In genomic region chr3:47360110-47360517, GRCh38 we compare ENCODE assay signal across 8 cellular contexts. TPM values are rescaled to one million over a fixed set of nuclear protein-coding genes. Genes with fewer than 3 reads are reported as not detected.
DNase-seq lines count a peak whose midpoint lies in the region; ATAC-seq, FAIRE-seq and TF ChIP-seq lines count a peak whose summit lies in the region.
"Not testable (repeated sequence)": the region's sequence is repeated elsewhere in the genome, so short reads cannot be mapped to it uniquely, and the experiment has no call there.

No MANE protein-coding gene starts in this region.

- CTCF ChIA-PET in K562 (lab: Yijun Ruan, JAX; ENCODE audit: low intra/inter-chr PET ratio), result not testable (repeated sequence)

- H3K4me3 Mint-ChIP-seq in activated CD4-positive, alpha-beta T cell treated with anti-CD3 and anti-CD28 coated beads, Interleukin-2, amount 10 ng/mL, durations not matched to agents 24 days and 14 days; activated T-helper 1 cell treated with anti-CD3 and anti-CD28 coated beads, Interleukin-12 subunit alpha, Interleukin-12 subunit beta, Interleukin-2, Interleukin-4 antibody, amounts not matched to agents 30 ng/mL and 10 ng/mL and 1 ng/mL, durations not matched to agents 14 hours and 24 hours and 36 hours: not testable (repeated sequence)

- not testable (repeated sequence) for H3K4me1 Mint-ChIP-seq in activated CD4-positive, alpha-beta T cell treated with anti-CD3 and anti-CD28 coated beads, Interleukin-2, amount 10 ng/mL, durations not matched to agents 24 days and 14 days; activated T-helper 1 cell treated with anti-CD3 and anti-CD28 coated beads, Interleukin-12 subunit alpha, Interleukin-12 subunit beta, Interleukin-2, Interleukin-4 antibody, amounts not matched to agents 30 ng/mL and 10 ng/mL and 1 ng/mL, durations not matched to agents 14 hours and 24 hours and 36 hours (ENCODE audit: low read depth)

- peaks cover 15% of the 10 kb centered on the region for H3K9me3 Mint-ChIP-seq in activated CD4-positive, alpha-beta T cell treated with anti-CD3 and anti-CD28 coated beads, Interleukin-2, amount 10 ng/mL, durations not matched to agents 24 days and 14 days
- H3K9me3 Mint-ChIP-seq in activated T-helper 1 cell treated with anti-CD3 and anti-CD28 coated beads, Interleukin-12 subunit alpha, Interleukin-12 subunit beta, Interleukin-2, Interleukin-4 antibody, amounts not matched to agents 30 ng/mL and 10 ng/mL and 1 ng/mL, durations not matched to agents 14 hours and 24 hours and 36 hours, result peaks cover 18% of the 10 kb centered on the region

- not testable (repeated sequence) for H4K20me1 ChIP-seq in K562 (replicated peaks; ENCODE audit: control insufficient read depth, insufficient read depth, low read length)

- TF ChIP-seq RAD21 in K562 (CRISPR knock-in tag; conservative IDR thresholded peaks at IDR 0.05 in 1 of 2, IDR thresholded peaks at IDR 0.05 in 1 of 2), result not testable (repeated sequence)

- not testable (repeated sequence) for TF ChIP-seq CTCF in K562 (IDR thresholded peaks at IDR 0.05 in 2 of 3, conservative IDR thresholded peaks at IDR 0.05 in 1 of 3; ENCODE audit: insufficient read depth in 2 of 3, low read depth in 1 of 3, low read length in 3 of 3)

- H3K36me3 ChIP-seq in K562 (ENCODE audit: control insufficient read depth, insufficient read depth, low read length), result not testable (repeated sequence)

- not testable (repeated sequence) for H3K9me3 ChIP-seq in K562 (replicated peaks; ENCODE audit: control insufficient read depth, insufficient read depth, low read depth, low read length)

- TF ChIP-seq POLR2A in K562 (conservative IDR thresholded peaks at IDR 0.05), result not testable (repeated sequence)

- intact Hi-C loops in activated CD4-positive, alpha-beta T cell treated with anti-CD3 and anti-CD28 coated beads, Interleukin-2, amount 10 ng/mL, durations not matched to agents 24 days and 14 days (cut with micrococcal nuclease); activated T-helper 1 cell treated with anti-CD3 and anti-CD28 coated beads, Interleukin-12 subunit alpha, Interleukin-12 subunit beta, Interleukin-2, Interleukin-4 antibody, amounts not matched to agents 30 ng/mL and 10 ng/mL and 1 ng/mL, durations not matched to agents 14 hours and 24 hours and 36 hours (cut with micrococcal nuclease); K562 (cut with micrococcal nuclease): not testable (repeated sequence)

- FAIRE-seq in K562 (lab: Jason Lieb, UNC), result not testable (repeated sequence)

- not testable (repeated sequence) for H3K27me3 ChIP-seq in K562 (ENCODE audit: control insufficient read depth in 2 of 2, insufficient read depth in 2 of 2, low read length in 2 of 2)

- H3K4me1 ChIP-seq in K562 (replicated peaks in 1 of 2; ENCODE audit: control insufficient read depth in 2 of 2, insufficient read depth in 2 of 2, low read length in 2 of 2), result not testable (repeated sequence)

- not testable (repeated sequence) for TF ChIP-seq EP300 in K562 (IDR thresholded peaks at IDR 0.05; ENCODE audit: low read length)

- DNase-seq in Caki2 (ENCODE audit: low read depth) (peak; percentile 60), M059J (ENCODE audit: low read depth) (peak; percentile 24), glomerular visceral epithelial cell (ENCODE audit: extremely low spot score) (peak; percentile 6), renal cortical epithelial cell (ENCODE audit: low read depth) (peak; percentile 33)
- DNase-seq in activated CD4-positive, alpha-beta T cell treated with anti-CD3 and anti-CD28 coated beads, Interleukin-2, amount 10 ng/mL, durations not matched to agents 24 days and 14 days; activated T-helper 1 cell treated with anti-CD3 and anti-CD28 coated beads, Interleukin-12 subunit alpha, Interleukin-12 subunit beta, Interleukin-2, Interleukin-4 antibody, amounts not matched to agents 30 ng/mL and 10 ng/mL and 1 ng/mL, durations not matched to agents 14 hours and 24 hours and 36 hours (ENCODE audit: low spot score); K562 (ENCODE audit: extremely low read depth in 1 of 4, low spot score in 3 of 4): not testable (repeated sequence)
- peak; percentile 7 for DNase-seq in stimulated activated naive CD4-positive, alpha-beta T cell treated with Interleukin-2 at 50 U/mL for 16 hours (lab: John Stamatoyannopoulos, UW)

- H3K27ac Mint-ChIP-seq in activated CD4-positive, alpha-beta T cell treated with anti-CD3 and anti-CD28 coated beads, Interleukin-2, amount 10 ng/mL, durations not matched to agents 24 days and 14 days, result peak overlapping the region; percentile 15
- peak overlapping the region; percentile 36 for H3K27ac Mint-ChIP-seq in activated T-helper 1 cell treated with anti-CD3 and anti-CD28 coated beads, Interleukin-12 subunit alpha, Interleukin-12 subunit beta, Interleukin-2, Interleukin-4 antibody, amounts not matched to agents 30 ng/mL and 10 ng/mL and 1 ng/mL, durations not matched to agents 14 hours and 24 hours and 36 hours

- not testable (repeated sequence) for H3K27me3 Mint-ChIP-seq in activated CD4-positive, alpha-beta T cell treated with anti-CD3 and anti-CD28 coated beads, Interleukin-2, amount 10 ng/mL, durations not matched to agents 24 days and 14 days; activated T-helper 1 cell treated with anti-CD3 and anti-CD28 coated beads, Interleukin-12 subunit alpha, Interleukin-12 subunit beta, Interleukin-2, Interleukin-4 antibody, amounts not matched to agents 30 ng/mL and 10 ng/mL and 1 ng/mL, durations not matched to agents 14 hours and 24 hours and 36 hours (ENCODE audit: insufficient read depth)

- BruUV-seq in K562 (replicated peaks; lab: Mats Ljungman, UMichigan), result not testable (repeated sequence)

- H3K27ac ChIP-seq in K562 (ENCODE audit: extremely low read depth, low read depth, low read length), result not testable (repeated sequence)

- H3K36me3 Mint-ChIP-seq in activated CD4-positive, alpha-beta T cell treated with anti-CD3 and anti-CD28 coated beads, Interleukin-2, amount 10 ng/mL, durations not matched to agents 24 days and 14 days (ENCODE audit: low read depth); activated T-helper 1 cell treated with anti-CD3 and anti-CD28 coated beads, Interleukin-12 subunit alpha, Interleukin-12 subunit beta, Interleukin-2, Interleukin-4 antibody, amounts not matched to agents 30 ng/mL and 10 ng/mL and 1 ng/mL, durations not matched to agents 14 hours and 24 hours and 36 hours (ENCODE audit: low read depth): not testable (repeated sequence)

- 38% methylated on average over 4 of the region's 4 CpGs for WGBS in K562 (ENCODE audit: insufficient coverage, low coverage, missing lambda C conversion rate)

- not testable (repeated sequence) for ATAC-seq in K562

- POLR2A ChIA-PET in K562 (lab: Yijun Ruan, JAX), result not testable (repeated sequence)

- not testable (repeated sequence) for H3K9me1 ChIP-seq in K562 (ENCODE audit: control insufficient read depth, insufficient read depth, low read length)

- not testable (repeated sequence) for H3K4me2 ChIP-seq in K562 (ENCODE audit: insufficient read depth, low read length)

- not testable (repeated sequence) for H3K4me3 ChIP-seq in K562

- in situ Hi-C loops in Caki2 (cut with HindIII; ENCODE audit: low pct_unique_long_range_greater_than_20kb, low sequenced_read_pairs); K562 (cut with MboI): not testable (repeated sequence)

- H3K9ac ChIP-seq in K562 (ENCODE audit: insufficient read depth in 1 of 2, low read depth in 2 of 2, low read length in 2 of 2), result not testable (repeated sequence)

- not testable (repeated sequence) for H3K79me2 ChIP-seq in K562 (ENCODE audit: control insufficient read depth, insufficient read depth, low read length)

- not testable (repeated sequence) for H2AFZ ChIP-seq in K562 (ENCODE audit: low read depth, low read length)

TF ChIP-seq in K562, 482 proteins besides CTCF, POLR2A, EP300 and RAD21 (continues in another document):
- TF ChIP-seq SMARCE1 (IDR thresholded peaks at IDR 0.05) (0 out of 2 replicates have a peak, but pooled peaks have one; percentile 18), TRIM28 (IDR thresholded peaks at IDR 0.05) (peak; percentile 91), MYBL2 (IDR thresholded peaks at IDR 0.05; ENCODE audit: low read depth) (peak; percentile 64), CBX5 (IDR thresholded peaks at IDR 0.05; ENCODE audit: borderline replicate concordance, low read depth) (peak; percentile 32; the same call in 1 of the 2 replicates), ZEB2 (IDR thresholded peaks at IDR 0.05) (peak; percentile 80)
- not testable (repeated sequence) for TF ChIP-seq MYBL2 (CRISPR knock-in tag; IDR thresholded peaks at IDR 0.05; ENCODE audit: borderline replicate concordance)

RNA-seq across cellular contexts. Expression of gene PTPN23, which starts 20.7 kb away (rescaled TPM):
- 4.0 and 14.1 TPM in 2 replicates for total RNA-seq in Caki2 (2014; rRNA removed; shearing (Covaris generic); ENCODE audit: low replicate concordance)
- 3.3 and 8.5 TPM in 2 replicates for total RNA-seq in M059J (2014; rRNA removed; shearing (Covaris generic))
- total RNA-seq in activated CD4-positive, alpha-beta T cell treated with anti-CD3 and anti-CD28 coated beads, Interleukin-2, amount 10 ng/mL, durations not matched to agents 24 days and 14 days, result 34.1 and 34.6 TPM in 2 replicates
- 33.7 and 35.1 TPM in 2 replicates for total RNA-seq in activated T-helper 1 cell treated with anti-CD3 and anti-CD28 coated beads, Interleukin-12 subunit alpha, Interleukin-12 subunit beta, Interleukin-2, Interleukin-4 antibody, amounts not matched to agents 30 ng/mL and 10 ng/mL and 1 ng/mL, durations not matched to agents 14 hours and 24 hours and 36 hours
- 45.6 and 123 TPM in 2 replicates for total RNA-seq in K562 (2011; cell fraction: chromatin; rRNA removed; ENCODE audit: low replicate concordance)
- total RNA-seq in K562 (2011; cell fraction: nucleolus; rRNA removed), result 60.9 and 70.8 TPM in 2 replicates
- 45.3 and 53.0 TPM in 2 replicates for total RNA-seq in K562 (2011; cell fraction: nucleoplasm; rRNA removed)
- total RNA-seq in K562 (2014; rRNA removed), result 7.2 and 10.1 TPM in 2 replicates
- total RNA-seq in K562 (2014; rRNA removed; fragmentation: Illumina TruSeq; extraction: Trizol), result 5.2 and 6.3 TPM in 2 replicates
- total RNA-seq in K562 (2015; rRNA removed; fragmentation: Illumina TruSeq; extraction: Trizol), result 7.3 and 8.7 TPM in 2 replicates
- total RNA-seq in K562 (2021), result 51.4 and 58.7 TPM in 2 replicates
- 1.7 and 4.6 TPM in 2 replicates for polyA plus RNA-seq in K562 (2011; rRNA removed)
- polyA plus RNA-seq in K562 (2011; cell fraction: cytosol; rRNA removed), result 1.2 and 1.9 TPM in 2 replicates
- polyA plus RNA-seq in K562 (2011; cell fraction: nucleus; rRNA removed), result 25.3 and 29.3 TPM in 2 replicates
- polyA plus RNA-seq in K562 (2012), result 29.0 and 50.5 TPM in 2 replicates
- 14.1 and 24.0 TPM in 2 replicates for polyA plus RNA-seq in K562 (2014; fragmentation: Illumina TruSeq; extraction: Trizol)
- under 1 TPM; 0.41 to 0.93 TPM for polyA plus RNA-seq in K562 (2014; fragmentation: Nextera tagmentation; extraction: Ambion mirVana)
- 11.4 and 20.2 TPM in 2 replicates for polyA plus RNA-seq in K562 (2014; rRNA removed)
- 5.0 and 9.1 TPM in 2 replicates for polyA minus RNA-seq in K562 (2011; rRNA and poly(A)+ RNA removed)
- polyA minus RNA-seq in K562 (2011; cell fraction: cytosol; rRNA and poly(A)+ RNA removed), result 16.0 and 22.8 TPM in 2 replicates
- polyA minus RNA-seq in K562 (2011; cell fraction: nucleus; rRNA and poly(A)+ RNA removed), result 21.3 and 29.9 TPM in 2 replicates
- 10.6 and 50.3 TPM in 2 replicates for total RNA-seq in renal cortical epithelial cell
